Comparison of ENCODE assay signal across 26 cellular contexts in the genomic region with DNA sequence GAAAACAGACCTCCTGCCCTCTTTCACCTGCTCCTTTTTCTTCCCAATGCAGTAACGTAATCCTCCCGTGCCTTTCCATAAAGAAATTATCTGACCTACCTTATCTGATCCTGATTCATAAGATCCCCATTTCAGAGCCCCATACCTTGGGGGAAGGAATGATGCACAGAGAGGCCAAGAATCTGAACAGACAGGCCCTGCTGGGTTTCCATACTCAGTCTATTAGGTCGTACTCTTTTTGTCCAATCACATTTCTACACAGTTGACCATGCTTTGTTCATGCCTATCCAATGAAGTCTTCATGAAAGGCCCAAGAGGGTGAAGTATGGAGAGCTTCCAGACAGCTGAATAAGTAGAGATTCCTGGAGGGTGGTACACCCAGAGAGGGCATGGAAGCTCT. TPM values are rescaled to one million over a fixed set of nuclear protein-coding genes. Genes with fewer than 3 reads are reported as not detected.
DNase-seq lines count a peak whose midpoint lies in the region; ATAC-seq, FAIRE-seq and TF ChIP-seq lines count a peak whose summit lies in the region.
"Had no signal": no experiment of that assay in that cellular context is flagged by ENCODE, and none has a peak within 500 bp of the region (broad histone marks: within the 10 kb centered on the region; RNA-seq: fewer than 3 reads in every experiment).

No MANE protein-coding gene starts in this region.

- H3K27ac Mint-ChIP-seq in activated naive CD4-positive, alpha-beta T cell treated with anti-CD3 and anti-CD28 coated beads for 36 hours: peak overlapping the region; percentile 30
- no peak overlapping the region for H3K27ac Mint-ChIP-seq in activated naive CD4-positive, alpha-beta T cell treated with anti-CD3 and anti-CD28 coated beads, Interleukin-2, amount 50 U/mL, for 72 hours
- peak overlapping the region; percentile 94 for H3K27ac Mint-ChIP-seq in type B pancreatic cell
- H3K27ac Mint-ChIP-seq: activated naive CD8-positive, alpha-beta T cell treated with anti-CD3 and anti-CD28 coated beads for 36 hours; stimulated activated memory B cell treated with anti-CD40 and anti-IgM and Interleukin-4, amounts not matched to agents 10 μg/mL and 1 μg/mL and 100 μg/mL, for 72 hours; T-helper 2 cell treated with Interferon-gamma antibody and Interleukin-4, amounts not matched to agents 5 μg/mL and 100 μg/mL, for 36 hours had no signal

- no peak overlapping the region for H3K4me3 ChIP-seq in brain microvascular endothelial cell (ENCODE audit: low read depth, low read length)
- H3K4me3 ChIP-seq in iPS-20b (ENCODE audit: low read length): no peak overlapping the region
- H3K4me3 ChIP-seq: coronary artery, neural progenitor cell, skin epidermis, thoracic aorta had no signal

- H3K36me3 ChIP-seq in brain microvascular endothelial cell (replicated peaks) (no peaks in the 10 kb centered on the region), iPS-20b (ENCODE audit: insufficient read depth, low read depth, low read length) (peaks cover 18% of the 10 kb centered on the region; the same call in 1 of the 2 replicates)
- H3K36me3 ChIP-seq: thoracic aorta had no signal

- TF ChIP-seq CTCF in brain microvascular endothelial cell (IDR thresholded peaks at IDR 0.05; ENCODE audit: low read depth, low read length, missing control alignments): no peak
- TF ChIP-seq CTCF in type B pancreatic cell (conservative IDR thresholded peaks at IDR 0.05): no peak

- in situ Hi-C loops in brain microvascular endothelial cell (cut with HindIII; ENCODE audit: low pct_ligation_motif_present, low sequenced_read_pairs): no loop called here

- no peak for FAIRE-seq in H54 (lab: Jason Lieb, UNC)
- FAIRE-seq: GM12892 had no signal

- H3K27me3 ChIP-seq in brain microvascular endothelial cell (replicated peaks): no peaks in the 10 kb centered on the region
- H3K27me3 ChIP-seq in iPS-20b (ENCODE audit: insufficient read depth, low read length): no peaks in the 10 kb centered on the region
- H3K27me3 ChIP-seq: neural progenitor cell had no signal

- no peak overlapping the region for H3K4me3 Mint-ChIP-seq in activated naive CD4-positive, alpha-beta T cell treated with anti-CD3 and anti-CD28 coated beads for 36 hours
- H3K4me3 Mint-ChIP-seq in type B pancreatic cell: peak overlapping the region; percentile 53
- H3K4me3 Mint-ChIP-seq: activated naive CD8-positive, alpha-beta T cell treated with anti-CD3 and anti-CD28 coated beads for 36 hours; CD8-positive, alpha-beta memory T cell; neural progenitor cell; stimulated activated memory B cell treated with anti-CD40 and anti-IgM and Interleukin-4, amounts not matched to agents 10 μg/mL and 1 μg/mL and 100 μg/mL, for 72 hours; T-helper 2 cell treated with Interferon-gamma antibody and Interleukin-4, amounts not matched to agents 5 μg/mL and 100 μg/mL, for 36 hours had no signal

- 0 out of 2 replicates have a peak overlapping the region, but pooled peaks have one; percentile 2 for H3K9ac ChIP-seq in iPS-20b (ENCODE audit: low read depth, low read length)
- H3K9ac ChIP-seq: neural progenitor cell, SK-N-SH had no signal

- H3K27ac ChIP-seq in brain microvascular endothelial cell: no peak overlapping the region
- H3K27ac ChIP-seq in iPS-20b (ENCODE audit: low read length): no peak overlapping the region
- H3K27ac ChIP-seq: 22Rv1, coronary artery, skin epidermis, thoracic aorta, WERI-Rb-1 had no signal

- H3K4me1 Mint-ChIP-seq in activated naive CD4-positive, alpha-beta T cell treated with anti-CD3 and anti-CD28 coated beads for 36 hours (ENCODE audit: low read depth): peaks cover 20% of the 10 kb centered on the region
- H3K4me1 Mint-ChIP-seq in type B pancreatic cell (ENCODE audit: unreplicated experiment): peaks cover 25% of the 10 kb centered on the region

- H3K27me3 Mint-ChIP-seq in activated naive CD4-positive, alpha-beta T cell treated with anti-CD3 and anti-CD28 coated beads for 36 hours (ENCODE audit: low read depth): no peaks in the 10 kb centered on the region
- H3K27me3 Mint-ChIP-seq in type B pancreatic cell: no peaks in the 10 kb centered on the region
- H3K27me3 Mint-ChIP-seq: activated naive CD8-positive, alpha-beta T cell treated with anti-CD3 and anti-CD28 coated beads for 36 hours; CD8-positive, alpha-beta memory T cell; stimulated activated memory B cell treated with anti-CD40 and anti-IgM and Interleukin-4, amounts not matched to agents 10 μg/mL and 1 μg/mL and 100 μg/mL, for 72 hours had no signal

- H3K9me3 Mint-ChIP-seq in activated naive CD4-positive, alpha-beta T cell treated with anti-CD3 and anti-CD28 coated beads for 36 hours: no peaks in the 10 kb centered on the region
- peaks cover 0 to 3% of the 10 kb centered on the region in 2 donors for H3K9me3 Mint-ChIP-seq in activated naive CD4-positive, alpha-beta T cell treated with anti-CD3 and anti-CD28 coated beads, Interleukin-2, amount 50 U/mL, for 72 hours
- peaks cover 14% of the 10 kb centered on the region for H3K9me3 Mint-ChIP-seq in type B pancreatic cell
- H3K9me3 Mint-ChIP-seq: activated naive CD8-positive, alpha-beta T cell treated with anti-CD3 and anti-CD28 coated beads for 36 hours; CD8-positive, alpha-beta memory T cell; T-helper 2 cell treated with Interferon-gamma antibody and Interleukin-4, amounts not matched to agents 5 μg/mL and 100 μg/mL, for 36 hours had no signal

- peaks cover 18% of the 10 kb centered on the region for H3K4me1 ChIP-seq in iPS-20b (ENCODE audit: insufficient read depth, low read length)

- H3K36me3 Mint-ChIP-seq in activated naive CD4-positive, alpha-beta T cell treated with anti-CD3 and anti-CD28 coated beads for 36 hours (ENCODE audit: low read depth): peaks cover 36% of the 10 kb centered on the region
- peaks cover 9 to 15% of the 10 kb centered on the region in 2 donors for H3K36me3 Mint-ChIP-seq in activated naive CD4-positive, alpha-beta T cell treated with anti-CD3 and anti-CD28 coated beads, Interleukin-2, amount 50 U/mL, for 72 hours
- peaks cover 40% of the 10 kb centered on the region for H3K36me3 Mint-ChIP-seq in type B pancreatic cell

- CTCF ChIA-PET in activated naive CD4-positive, alpha-beta T cell treated with anti-CD3 and anti-CD28 coated beads for 36 hours (lab: Charles Lee): interaction anchor here (0.9 kb wide), 1 partner anchor 12 kb away, joined by 3 read pairs; no protein-coding TSS in a partner anchor

- no peak for TF ChIP-seq POLR2A in H54 (IDR thresholded peaks at IDR 0.05; ENCODE audit: low read depth, low read length)

- intact Hi-C loops in activated naive CD4-positive, alpha-beta T cell treated with anti-CD3 and anti-CD28 coated beads for 36 hours (cut with micrococcal nuclease): no loop called here

- DNase-seq in activated naive CD4-positive, alpha-beta T cell treated with anti-CD3 and anti-CD28 coated beads for 36 hours: no peak
- DNase-seq in activated naive CD4-positive, alpha-beta T cell treated with anti-CD3 and anti-CD28 coated beads, Interleukin-2, amount 50 U/mL, for 72 hours (ENCODE audit: low spot score in 2 of 2): no peak
- DNase-seq in brain microvascular endothelial cell (peak; percentile 33), type B pancreatic cell (ENCODE audit: extremely low spot score, unreplicated experiment) (no peak), H54 (ENCODE audit: insufficient read length, low spot score) (no peak), cerebellum (ENCODE audit: low spot score) (no peak)
- DNase-seq: activated CD4-positive, alpha-beta T cell treated with anti-CD3 and anti-CD28 coated beads, Interleukin-2, amount 50 U/mL, for 1 hour; activated naive CD8-positive, alpha-beta T cell treated with anti-CD3 and anti-CD28 coated beads for 36 hours; CD8-positive, alpha-beta memory T cell; head of caudate nucleus; left ventricle myocardium superior; NCI-H1436; NCI-H524; SK-N-SH; stimulated activated CD4-positive, alpha-beta T cell treated with anti-CD3 and anti-CD28 coated beads, Interleukin-2, amount 100 ng/mL, for 24 hours; WERI-Rb-1 had no signal

- H3K9me3 ChIP-seq in iPS-20b (ENCODE audit: insufficient read depth, low read depth, low read length): no peaks in the 10 kb centered on the region
- H3K9me3 ChIP-seq: SK-N-SH, thoracic aorta had no signal

- no peak for ATAC-seq in activated naive CD4-positive, alpha-beta T cell treated with anti-CD3 and anti-CD28 coated beads, Interleukin-2, amount 50 U/mL, for 72 hours
- ATAC-seq in HG03432 (IDR thresholded peaks at IDR 0.05; ENCODE audit: unreplicated experiment): no peak
- ATAC-seq: left ventricle myocardium superior; stimulated activated memory B cell treated with anti-CD40 and anti-IgM and Interleukin-4, amounts not matched to agents 10 μg/mL and 1 μg/mL and 100 μg/mL, for 72 hours had no signal

RNA-seq across cellular contexts. Expression of a gene that starts 25.3 kb away (rescaled TPM):
- total RNA-seq in activated naive CD4-positive, alpha-beta T cell treated with anti-CD3 and anti-CD28 coated beads for 36 hours: 100 to 1,000 TPM; 126 to 127 TPM
- 100 to 1,000 TPM; 102 to 138 TPM for total RNA-seq in activated naive CD4-positive, alpha-beta T cell treated with anti-CD3 and anti-CD28 coated beads, Interleukin-2, amount 50 U/mL, for 72 hours
- total RNA-seq in type B pancreatic cell (ENCODE audit: low replicate concordance): 69.7 and 73.8 TPM in 2 replicates
- total RNA-seq in cerebellum: 85.3 TPM

Comparison
In these comparisons a context has a peak if more than half of its experiments do, and no peak if none do; other contexts are left out.
1. H3K27ac Mint-ChIP-seq: peak in activated naive CD4-positive, alpha-beta T cell treated with anti-CD3 and anti-CD28 coated beads for 36 hours (single experiment) and type B pancreatic cell (single experiment); none in activated naive CD4-positive, alpha-beta T cell treated with anti-CD3 and anti-CD28 coated beads, Interleukin-2, amount 50 U/mL, for 72 hours (0 of 2).